1 cellular context compared by ENCODE assay signal in the genomic region with DNA sequence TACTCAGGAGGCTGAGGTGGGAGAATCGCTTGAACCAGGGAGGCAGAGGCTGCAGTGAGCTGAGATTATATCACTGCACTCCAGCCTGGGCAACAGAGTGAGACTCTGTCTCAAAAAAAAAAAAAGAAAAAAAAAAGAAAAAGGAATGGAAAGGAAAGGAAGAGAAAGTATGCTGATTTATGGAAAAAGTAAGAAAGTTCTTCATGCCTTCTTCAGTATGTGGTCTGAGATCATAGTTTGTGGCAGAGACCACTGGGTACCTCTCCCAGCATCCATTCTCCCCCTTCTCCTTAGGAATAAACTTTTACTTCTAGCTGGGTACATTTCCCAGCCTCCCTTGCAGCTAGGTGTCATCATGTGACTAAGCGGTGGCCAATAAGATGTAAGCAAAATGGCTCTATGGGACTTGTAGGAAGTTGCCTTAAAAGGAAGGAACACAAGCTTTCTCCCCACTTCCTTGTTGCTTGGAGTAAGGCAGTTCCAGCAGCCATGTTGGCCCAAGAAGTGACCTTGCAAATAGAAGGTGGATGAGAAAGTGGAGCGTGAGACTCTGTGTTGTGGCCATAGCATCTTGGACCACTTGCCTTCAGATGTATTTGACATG.
TF ChIP-seq lines count a peak whose summit lies in the region.

No MANE protein-coding gene starts in this region.

TF ChIP-seq in H1, 55 proteins besides CTCF, POLR2A, EP300 and RAD21:
- TF ChIP-seq TAF1 (IDR thresholded peaks at IDR 0.05; ENCODE audit: low read depth, low read length) (no peak), RBBP5 (IDR thresholded peaks at IDR 0.05; ENCODE audit: borderline replicate concordance, low read depth, low read length) (no peak), JUND (IDR thresholded peaks at IDR 0.05; ENCODE audit: low read length) (no peak)
- TF ChIP-seq, protein P1, sequence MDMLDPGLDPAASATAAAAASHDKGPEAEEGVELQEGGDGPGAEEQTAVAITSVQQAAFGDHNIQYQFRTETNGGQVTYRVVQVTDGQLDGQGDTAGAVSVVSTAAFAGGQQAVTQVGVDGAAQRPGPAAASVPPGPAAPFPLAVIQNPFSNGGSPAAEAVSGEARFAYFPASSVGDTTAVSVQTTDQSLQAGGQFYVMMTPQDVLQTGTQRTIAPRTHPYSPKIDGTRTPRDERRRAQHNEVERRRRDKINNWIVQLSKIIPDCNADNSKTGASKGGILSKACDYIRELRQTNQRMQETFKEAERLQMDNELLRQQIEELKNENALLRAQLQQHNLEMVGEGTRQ (IDR thresholded peaks at IDR 0.05; ENCODE audit: low read length), result 0 out of 2 replicates have a peak, but pooled peaks have one; percentile 28
